ENCODE assay signal across 8 cellular contexts in genomic region chr19:19781791-19782190, GRCh38. TPM values are rescaled to one million over a fixed set of nuclear protein-coding genes. Genes with fewer than 3 reads are reported as not detected.
A peak's percentile ranks its signal among the peaks of the same experiment; 100 is the strongest.
DNase-seq lines count a peak whose midpoint lies in the region; TF ChIP-seq lines count a peak whose summit lies in the region.
"Not testable (repeated sequence)": the region's sequence is repeated elsewhere in the genome, so short reads cannot be mapped to it uniquely, and the experiment has no call there.

No MANE protein-coding gene starts in this region.

- H3K4me3 Mint-ChIP-seq in activated naive CD4-positive, alpha-beta T cell treated with anti-CD3 and anti-CD28 coated beads, Interleukin-2, amount 50 U/mL, for 24 hours, result peak overlapping the region; percentile 26

- H3K4me1 ChIP-seq in cardiac muscle cell (ENCODE audit: low read depth), result not testable (repeated sequence)
- peaks cover 9 to 21% of the 10 kb centered on the region in 2 donors for H3K4me1 ChIP-seq in thyroid gland

- H3K4me3 ChIP-seq in cardiac muscle cell; thyroid gland (replicated peaks in 1 of 3): not testable (repeated sequence)

- H3K9me3 ChIP-seq in cardiac muscle cell (ENCODE audit: low read depth); thyroid gland: not testable (repeated sequence)

- DNase-seq in DMS153 (lab: John Stamatoyannopoulos, UW) (peak; percentile 61), NCI-H1092 (lab: John Stamatoyannopoulos, UW) (peak; percentile 68), NCI-H2029 treated with DMSO at 0.1 percent for 48 hours (lab: John Stamatoyannopoulos, UW) (peak; percentile 82), NCI-H510A (lab: John Stamatoyannopoulos, UW) (peak; percentile 58), RPMI7951 (ENCODE audit: low read depth) (peak; percentile 42), cardiac muscle cell (ENCODE audit: low read depth in 1 of 2, low spot score in 1 of 2) (peak in 1 of 2 donors; percentile 50), thyroid gland (peak; percentile 61 to 69)

- H3K27ac Mint-ChIP-seq in activated naive CD4-positive, alpha-beta T cell treated with anti-CD3 and anti-CD28 coated beads, Interleukin-2, amount 50 U/mL, for 24 hours, result not testable (repeated sequence)

- H3K36me3 ChIP-seq in cardiac muscle cell, thyroid gland: not testable (repeated sequence)

- H3K27me3 Mint-ChIP-seq in activated naive CD4-positive, alpha-beta T cell treated with anti-CD3 and anti-CD28 coated beads, Interleukin-2, amount 50 U/mL, for 24 hours, result not testable (repeated sequence)

- peaks cover 43% of the 10 kb centered on the region for H3K36me3 Mint-ChIP-seq in activated naive CD4-positive, alpha-beta T cell treated with anti-CD3 and anti-CD28 coated beads, Interleukin-2, amount 50 U/mL, for 24 hours

- not testable (repeated sequence) for H3K27me3 ChIP-seq in cardiac muscle cell, thyroid gland

- peaks cover 14% of the 10 kb centered on the region for H3K9me3 Mint-ChIP-seq in activated naive CD4-positive, alpha-beta T cell treated with anti-CD3 and anti-CD28 coated beads, Interleukin-2, amount 50 U/mL, for 24 hours

- peak overlapping the region; percentile 7 for H3K27ac ChIP-seq in cardiac muscle cell
- H3K27ac ChIP-seq in thyroid gland, result not testable (repeated sequence)

- 44% methylated on average over 6 of the region's 6 CpGs for WGBS in thyroid gland, 2 donors

- H3K4me1 Mint-ChIP-seq in activated naive CD4-positive, alpha-beta T cell treated with anti-CD3 and anti-CD28 coated beads, Interleukin-2, amount 50 U/mL, for 24 hours, result peaks cover 76% of the 10 kb centered on the region

- not testable (repeated sequence) for TF ChIP-seq CTCF in cardiac muscle cell (IDR thresholded peaks at IDR 0.05; ENCODE audit: low read depth, low read length); thyroid gland (IDR thresholded peaks at IDR 0.05)

- intact Hi-C loops in thyroid gland (cut with DNase I), result not testable (repeated sequence)

- TF ChIP-seq POLR2A in thyroid gland (IDR thresholded peaks at IDR 0.05), result not testable (repeated sequence)

RNA-seq across cellular contexts. Expression of gene ZNF506, which starts 39.8 kb away (rescaled TPM):
- 18.4 and 24.8 TPM in 2 replicates for total RNA-seq in RPMI7951 (2014; rRNA removed; shearing (Covaris generic))
- 49.9 and 55.0 TPM in 2 replicates for total RNA-seq in cardiac muscle cell
- polyA plus RNA-seq in cardiac muscle cell, result 9.3 and 18.0 TPM in 2 replicates
- 100 to 1,000 TPM in 1 of 4 donors, 10 to 100 TPM in 3; 57.9 to 112 (median 76.5) TPM for total RNA-seq in thyroid gland

RNA-seq across cellular contexts. Expression of gene ZNF14, which starts 48.9 kb away (rescaled TPM):
- total RNA-seq in RPMI7951 (2014; rRNA removed; shearing (Covaris generic)), result 4.9 and 5.4 TPM in 2 replicates
- total RNA-seq in cardiac muscle cell, result 4.2 and 5.5 TPM in 2 replicates
- 9.6 and 11.0 TPM in 2 replicates for polyA plus RNA-seq in cardiac muscle cell
- 10 to 100 TPM; 13.8 to 21.1 (median 17.7) TPM for total RNA-seq in thyroid gland
